Comparison of ENCODE assay signal across 1 cellular context in genomic region chr14:50608302-50608851, GRCh38.
TF ChIP-seq lines count a peak whose summit lies in the region.

No MANE protein-coding gene starts in this region.

TF ChIP-seq in SK-N-SH treated with all-trans-retinoic acid at 6 μM for 48 hours, 23 proteins besides CTCF, POLR2A, EP300 and RAD21 (continued from another document):
- TF ChIP-seq ZFP3 (CRISPR knock-in tag; IDR thresholded peaks at IDR 0.05), result no peak
- no peak for TF ChIP-seq SNAI2 (CRISPR knock-in tag; IDR thresholded peaks at IDR 0.05)
- TF ChIP-seq PATZ1 (CRISPR knock-in tag; IDR thresholded peaks at IDR 0.05; ENCODE audit: borderline replicate concordance), result no peak
- TF ChIP-seq ZNF565 (CRISPR knock-in tag; conservative IDR thresholded peaks at IDR 0.05; ENCODE audit: low read depth), result no peak
- TF ChIP-seq ZNF8 (CRISPR knock-in tag; IDR thresholded peaks at IDR 0.05), result no peak
- no peak for TF ChIP-seq ZFP30 (CRISPR knock-in tag; IDR thresholded peaks at IDR 0.05)
- TF ChIP-seq TOX (CRISPR knock-in tag; IDR thresholded peaks at IDR 0.05; ENCODE audit: borderline replicate concordance), result no peak
